In the genomic region with DNA sequence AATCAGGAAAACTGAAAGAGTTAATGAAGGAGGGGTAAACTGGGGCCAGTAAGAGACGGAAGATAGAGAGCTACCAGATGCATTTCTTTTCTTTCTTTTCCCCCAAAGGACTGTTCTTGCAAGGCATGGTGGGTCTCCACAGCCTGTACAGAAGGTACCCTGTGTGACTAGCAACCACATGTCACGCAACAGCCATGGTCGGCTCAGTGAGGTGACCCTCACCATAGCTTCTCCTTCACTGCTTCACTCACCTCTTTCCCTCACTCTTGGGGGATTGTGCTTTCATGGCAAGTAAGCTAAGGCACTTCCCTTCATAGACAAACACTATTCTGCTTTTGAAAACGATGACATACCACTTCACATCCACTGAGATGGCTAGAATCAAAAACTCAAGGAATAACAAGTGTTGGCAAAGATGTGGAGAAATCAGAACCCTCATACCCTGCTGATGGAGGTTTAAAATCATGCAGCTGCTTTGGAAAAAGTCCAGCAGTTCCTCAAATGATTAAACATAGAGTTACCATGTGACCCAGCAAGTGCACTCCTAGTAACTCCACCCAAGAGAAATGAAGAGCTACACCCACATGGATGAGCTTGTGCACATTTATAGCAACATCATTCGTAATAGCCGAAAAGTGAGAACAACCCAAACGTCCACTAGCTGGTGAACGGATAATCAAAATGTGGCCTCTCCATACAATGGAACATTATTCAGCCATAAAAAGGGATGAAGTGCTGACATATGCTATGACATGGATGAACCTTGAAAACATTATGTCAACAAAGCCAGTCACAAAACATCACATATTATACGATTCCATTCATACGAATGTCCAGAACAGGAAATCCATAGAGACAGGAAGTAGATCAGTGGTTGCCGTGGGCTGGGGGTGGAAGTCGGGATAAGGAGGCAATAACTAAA, we compare ENCODE assay signal across 18 cellular contexts.
"Had no signal": no experiment of that assay in that cellular context is flagged by ENCODE, and none has a peak within 500 bp of the region (broad histone marks: within the 10 kb centered on the region; RNA-seq: fewer than 3 reads in every experiment).

No MANE protein-coding gene starts in this region.

- H3K36me3 ChIP-seq: adrenal gland, lower lobe of right lung, WERI-Rb-1 had no signal

- H3K27ac ChIP-seq: adrenal gland, lower lobe of right lung, WERI-Rb-1 had no signal

- H3K9me3 ChIP-seq: adrenal gland, lower lobe of right lung had no signal

- H3K27me3 ChIP-seq: adrenal gland had no signal

- H3K4me3 ChIP-seq: adrenal gland, coronary artery, lower lobe of right lung had no signal

- ATAC-seq: activated CD4-positive, alpha-beta T cell treated with anti-CD3 and anti-CD28 coated beads for 36 hours; activated CD8-positive, alpha-beta T cell treated with anti-CD3 and anti-CD28 coated beads for 36 hours; lower lobe of right lung; naive thymus-derived CD4-positive, alpha-beta T cell; stimulated activated naive CD8-positive, alpha-beta T cell treated with anti-CD3 and anti-CD28 coated beads, Interleukin-15, Interleukin-2, amounts not matched to agents 100 U/mL and 50 U/mL, for 24 hours; T-cell had no signal

- DNase-seq: activated CD4-positive, alpha-beta T cell treated with anti-CD3 and anti-CD28 coated beads for 36 hours; activated CD8-positive, alpha-beta T cell treated with anti-CD3 and anti-CD28 coated beads for 36 hours; activated naive CD4-positive, alpha-beta T cell treated with anti-CD3 and anti-CD28 coated beads, Interleukin-2, amount 50 U/mL, for 16 hours; activated T-cell treated with anti-CD3 and anti-CD28 coated beads for 4 hours; central memory CD4-positive, alpha-beta T cell; effector CD8-positive, alpha-beta T cell; hypothalamus; kidney glomerular epithelial cell; lower lobe of right lung; stimulated activated CD4-positive, alpha-beta T cell treated with anti-CD3 and anti-CD28 coated beads, Interleukin-4, amount 100 ng/mL, for 1 hour; stimulated activated CD8-positive, alpha-beta memory T cell treated with anti-CD3 and anti-CD28 coated beads, Interleukin-4, amount 100 ng/mL, for 48 hours; stimulated activated naive CD8-positive, alpha-beta T cell treated with anti-CD3 and anti-CD28 coated beads, Interleukin-15, Interleukin-2, amounts not matched to agents 100 U/mL and 50 U/mL, for 24 hours; T-cell; T1000; WERI-Rb-1 had no signal
